ENCODE assay signal across 20 cellular contexts in the genomic region with DNA sequence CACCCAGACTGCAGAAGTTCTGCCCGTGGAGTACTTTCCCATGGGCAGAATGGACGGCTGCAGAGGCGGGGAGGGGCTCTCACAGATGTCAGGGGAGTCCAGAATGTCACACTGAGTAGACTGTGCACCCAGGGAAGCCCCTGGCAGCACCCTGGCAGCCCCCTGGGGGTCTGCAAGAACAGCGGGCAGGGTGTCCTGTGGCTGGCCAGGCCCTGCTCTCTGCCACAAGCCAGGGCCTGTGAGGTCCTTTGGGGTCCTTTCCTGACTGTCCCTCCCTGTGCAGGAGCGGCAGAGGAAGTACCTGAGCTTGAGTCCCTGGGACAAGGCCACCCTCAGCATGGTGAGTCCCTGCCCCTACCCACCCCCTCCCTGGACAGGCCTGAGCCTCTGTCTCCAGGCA. TPM values are rescaled to one million over a fixed set of nuclear protein-coding genes. Genes with fewer than 3 reads are reported as not detected.
DNase-seq lines count a peak whose midpoint lies in the region; ATAC-seq and TF ChIP-seq lines count a peak whose summit lies in the region.
"Had no signal": no experiment of that assay in that cellular context is flagged by ENCODE, and none has a peak within 500 bp of the region (broad histone marks: within the 10 kb centered on the region; RNA-seq: fewer than 3 reads in every experiment).

No MANE protein-coding gene starts in this region.

- H4K91ac ChIP-seq in neuronal stem cell (ENCODE audit: low read depth, low read length, poor library complexity): no peak overlapping the region

- peaks cover 13% of the 10 kb centered on the region for H3K27me3 Mint-ChIP-seq in activated CD4-positive, alpha-beta T cell treated with anti-CD3 and anti-CD28 coated beads, Interleukin-2, amount 10 ng/mL, durations not matched to agents 24 days and 14 days
- H3K27me3 Mint-ChIP-seq: B cell had no signal

- H2BK15ac ChIP-seq in neuronal stem cell (ENCODE audit: low read length): peak overlapping the region; percentile 75

- no peaks in the 10 kb centered on the region for H3K9me3 Mint-ChIP-seq in activated CD4-positive, alpha-beta T cell treated with anti-CD3 and anti-CD28 coated beads, Interleukin-2, amount 10 ng/mL, durations not matched to agents 24 days and 14 days
- H3K9me3 Mint-ChIP-seq: CD8-positive, alpha-beta T cell; GM23338; H9 had no signal

- H3K9me2 ChIP-seq in Karpas-422 (replicated peaks; ENCODE audit: insufficient read depth, low read length) (no peaks in the 10 kb centered on the region), OCI-LY7 (ENCODE audit: insufficient read depth, low read length) (no peaks in the 10 kb centered on the region)

- CTCF ChIA-PET in OCI-LY7 (lab: Charles Lee; ENCODE audit: unreplicated experiment): interaction anchor here (0.5 kb wide), 1 partner anchor 18 kb away, joined by 3 read pairs; no protein-coding TSS in a partner anchor
- CTCF ChIA-PET in GM10248 (lab: Yijun Ruan, JAX): interaction anchor here (0.9 to 9.1 kb wide), 7 partner anchors 12 to 746 kb away, joined by 3 to 107 read pairs (median 6); a partner anchor contains a TSS

- H3K9me3 ChIP-seq in Karpas-422 (ENCODE audit: low read length) (no peaks in the 10 kb centered on the region), OCI-LY7 (ENCODE audit: low read length) (no peaks in the 10 kb centered on the region), neuronal stem cell (replicated peaks in 1 of 2; ENCODE audit: control insufficient read depth in 2 of 2, insufficient read depth in 1 of 2, low read depth in 1 of 2, low read length in 2 of 2) (no peaks in the 10 kb centered on the region)
- H3K9me3 ChIP-seq: BLaER1, Caco-2 had no signal

- no peak overlapping the region for H3K4me3 Mint-ChIP-seq in activated CD4-positive, alpha-beta T cell treated with anti-CD3 and anti-CD28 coated beads, Interleukin-2, amount 10 ng/mL, durations not matched to agents 24 days and 14 days
- H3K4me3 Mint-ChIP-seq: CD4-positive, CD25-positive, alpha-beta regulatory T cell; CD8-positive, alpha-beta T cell; GM23338; H9 had no signal

- H3K27ac Mint-ChIP-seq in activated CD4-positive, alpha-beta T cell treated with anti-CD3 and anti-CD28 coated beads, Interleukin-2, amount 10 ng/mL, durations not matched to agents 24 days and 14 days: no peak overlapping the region
- H3K27ac Mint-ChIP-seq: CD4-positive, CD25-positive, alpha-beta regulatory T cell; CD8-positive, alpha-beta T cell; GM23338; H9 had no signal

- no peak for ATAC-seq in HG03097 (IDR thresholded peaks at IDR 0.05; ENCODE audit: low FRiP score, unreplicated experiment)
- ATAC-seq: CD8-positive, alpha-beta T cell had no signal

- peak; percentile 58 for DNase-seq in activated CD4-positive, alpha-beta T cell treated with anti-CD3 and anti-CD28 coated beads, Interleukin-2, amount 10 ng/mL, durations not matched to agents 24 days and 14 days
- no peak for DNase-seq in activated CD4-positive, alpha-beta T cell treated with anti-CD3 and anti-CD28 coated beads for 1 hour
- DNase-seq in Karpas-422: peak; percentile 49
- DNase-seq in OCI-LY7 (ENCODE audit: low spot score): no peak
- no peak for DNase-seq in neuronal stem cell (ENCODE audit: low spot score)
- no peak for DNase-seq in GM10248 (ENCODE audit: extremely low spot score)
- no peak for DNase-seq in medulla oblongata (ENCODE audit: extremely low spot score)
- DNase-seq: Caco-2; CD4-positive, CD25-positive, alpha-beta regulatory T cell; DMS153; DND-41; H9 had no signal

- H3K4me3 ChIP-seq in Karpas-422 (ENCODE audit: low read length) (peak overlapping the region; percentile 73; the same call in 1 of the 2 replicates), OCI-LY7 (ENCODE audit: low read depth, low read length, poor library complexity, severe bottlenecking) (peak overlapping the region; percentile 50), neuronal stem cell (ENCODE audit: low read length in 2 of 2) (no peak overlapping the region)
- H3K4me3 ChIP-seq: GM12878, GM23338 had no signal

- H3K4me1 ChIP-seq in Karpas-422 (ENCODE audit: low read length): peaks cover 59% of the 10 kb centered on the region
- peaks cover 57% of the 10 kb centered on the region for H3K4me1 ChIP-seq in OCI-LY7 (ENCODE audit: insufficient read depth, low read length, poor library complexity, severe bottlenecking)
- peaks cover 12 to 19% of the 10 kb centered on the region in 2 donors for H3K4me1 ChIP-seq in neuronal stem cell (ENCODE audit: control insufficient read depth in 2 of 2, insufficient read depth in 1 of 2, low read depth in 1 of 2, low read length in 2 of 2)
- H3K4me1 ChIP-seq: Caco-2 had no signal

- no peak for TF ChIP-seq CTCF in OCI-LY7 (conservative IDR thresholded peaks at IDR 0.05; ENCODE audit: low read length)
- no peak for TF ChIP-seq CTCF in GM10248 (IDR thresholded peaks at IDR 0.05; ENCODE audit: control extremely low read depth, extremely low read depth, low read depth, missing control alignments)

- H3K36me3 ChIP-seq in Karpas-422 (ENCODE audit: insufficient read depth, low read length) (no peaks in the 10 kb centered on the region), OCI-LY7 (ENCODE audit: insufficient read depth, low read length) (no peaks in the 10 kb centered on the region), neuronal stem cell (replicated peaks in 1 of 2; ENCODE audit: control insufficient read depth in 2 of 2, insufficient read depth in 2 of 2, low read length in 2 of 2) (no peaks in the 10 kb centered on the region)

- H4K20me1 ChIP-seq in Karpas-422 (ENCODE audit: insufficient read depth, low read depth, low read length): no peaks in the 10 kb centered on the region
- H4K20me1 ChIP-seq in OCI-LY7 (ENCODE audit: insufficient read depth, low read length): no peaks in the 10 kb centered on the region

- H2BK5ac ChIP-seq in neuronal stem cell (ENCODE audit: low read length): peak overlapping the region; percentile 93

- peak overlapping the region; percentile 70 for H2AK5ac ChIP-seq in neuronal stem cell (ENCODE audit: low read depth, low read length)

- no peak overlapping the region for H4K8ac ChIP-seq in neuronal stem cell (ENCODE audit: low read depth, low read length)

- H3K4ac ChIP-seq in neuronal stem cell (ENCODE audit: low read length): no peak overlapping the region

- peaks cover 4% of the 10 kb centered on the region for H3K79me1 ChIP-seq in neuronal stem cell (ENCODE audit: low read depth, low read length)

- H3K23ac ChIP-seq in neuronal stem cell (ENCODE audit: low read depth, low read length, poor library complexity): no peak overlapping the region

- H3K14ac ChIP-seq in neuronal stem cell (ENCODE audit: low read length): no peak overlapping the region

- peaks cover 14% of the 10 kb centered on the region for H3K4me1 Mint-ChIP-seq in activated CD4-positive, alpha-beta T cell treated with anti-CD3 and anti-CD28 coated beads, Interleukin-2, amount 10 ng/mL, durations not matched to agents 24 days and 14 days

- H2BK120ac ChIP-seq in neuronal stem cell (ENCODE audit: low read depth, low read length): no peak overlapping the region

- H3K9ac ChIP-seq in Karpas-422 (ENCODE audit: low read length): peak overlapping the region; percentile 85
- H3K9ac ChIP-seq in neuronal stem cell (ENCODE audit: low read depth, low read length, poor library complexity): peak overlapping the region; percentile 4

- POLR2A ChIA-PET in OCI-LY7 (lab: Charles Lee): no interaction called here
- POLR2A ChIA-PET in GM10248 (lab: Yijun Ruan, JAX): no interaction called here

- no peaks in the 10 kb centered on the region for H3K27me3 ChIP-seq in Karpas-422 (ENCODE audit: low read length)
- no peaks in the 10 kb centered on the region for H3K27me3 ChIP-seq in neuronal stem cell (ENCODE audit: control insufficient read depth in 3 of 3, insufficient read depth in 3 of 3, low read depth in 1 of 3, low read length in 3 of 3)
- H3K27me3 ChIP-seq: BLaER1 had no signal

- intact Hi-C loops in activated CD4-positive, alpha-beta T cell treated with anti-CD3 and anti-CD28 coated beads, Interleukin-2, amount 10 ng/mL, durations not matched to agents 24 days and 14 days (cut with micrococcal nuclease): loop anchor here (10.0 kb wide), 2 partner anchors 184 to 466 kb away; a partner anchor contains a TSS
- intact Hi-C loops in OCI-LY7 (cut with micrococcal nuclease; ENCODE audit: unreplicated experiment): no loop called here

- no TSS peak for BruUV-seq in OCI-LY7 (replicated peaks; lab: Mats Ljungman, UMichigan)

- H3K4me2 ChIP-seq in Karpas-422 (ENCODE audit: low read depth, low read length, poor library complexity, severe bottlenecking): peak overlapping the region; percentile 85
- peak overlapping the region; percentile 90 for H3K4me2 ChIP-seq in OCI-LY7 (ENCODE audit: low read length)
- H3K4me2 ChIP-seq in neuronal stem cell (ENCODE audit: insufficient read depth, low read length, poor library complexity, severe bottlenecking): no peak overlapping the region

- no CpG with 5 or more reads among the region's 5 CpGs for WGBS in neuronal stem cell (ENCODE audit: extremely low coverage in 2 of 2, insufficient read length in 2 of 2, insufficient replicate concordance in 1 of 2), 2 donors

- H3K36me3 Mint-ChIP-seq in activated CD4-positive, alpha-beta T cell treated with anti-CD3 and anti-CD28 coated beads, Interleukin-2, amount 10 ng/mL, durations not matched to agents 24 days and 14 days (ENCODE audit: low read depth): no peaks in the 10 kb centered on the region
- H3K36me3 Mint-ChIP-seq: CD4-positive, CD25-positive, alpha-beta regulatory T cell; CD8-positive, alpha-beta T cell had no signal

- peak overlapping the region; percentile 73 for H2BK12ac ChIP-seq in neuronal stem cell (ENCODE audit: low read length)

- H3K18ac ChIP-seq in neuronal stem cell (ENCODE audit: low read length): peak overlapping the region; percentile 8

- H3K79me2 ChIP-seq in Karpas-422 (ENCODE audit: low read length) (no peaks in the 10 kb centered on the region; the same call in 1 of the 2 replicates), OCI-LY7 (ENCODE audit: insufficient read depth, low read depth, low read length) (no peaks in the 10 kb centered on the region)

- no peak overlapping the region for H2AFZ ChIP-seq in Karpas-422 (ENCODE audit: low read length)
- no peak overlapping the region for H2AFZ ChIP-seq in OCI-LY7 (ENCODE audit: low read length)
- H2AFZ ChIP-seq in neuronal stem cell (ENCODE audit: low read length): no peak overlapping the region
- H2AFZ ChIP-seq: GM23338 had no signal

- H3K27ac ChIP-seq in Karpas-422 (ENCODE audit: low read length) (peak overlapping the region; percentile 90), OCI-LY7 (ENCODE audit: low read depth, low read length, poor library complexity, severe bottlenecking) (peak overlapping the region; percentile 87), neuronal stem cell (replicated peaks; ENCODE audit: low read length) (no peak overlapping the region)
- H3K27ac ChIP-seq: 22Rv1, C4-2B had no signal

RNA-seq across cellular contexts. Expression of a gene that starts 6.1 kb away (rescaled TPM):
- 2.9 and 3.1 TPM in 2 replicates for total RNA-seq in activated CD4-positive, alpha-beta T cell treated with anti-CD3 and anti-CD28 coated beads, Interleukin-2, amount 10 ng/mL, durations not matched to agents 24 days and 14 days
- total RNA-seq in Karpas-422 (2014; rRNA removed; shearing (Covaris generic); ENCODE audit: low replicate concordance): 22.4 and 39.2 TPM in 2 replicates
- total RNA-seq in OCI-LY7 (2014; rRNA removed; shearing (Covaris generic)): 27.3 and 42.0 TPM in 2 replicates
- total RNA-seq in OCI-LY7 (2022): 109 and 131 TPM in 2 replicates
- 9.5 TPM for polyA plus RNA-seq in neuronal stem cell (2013, experiment 1 of 2)
- polyA plus RNA-seq in neuronal stem cell (2013, experiment 2 of 2): 9.6 TPM

Comparison
In these comparisons a context has a peak if more than half of its experiments do, and no peak if none do; other contexts are left out.
1. DNase-seq: peak in activated CD4-positive, alpha-beta T cell treated with anti-CD3 and anti-CD28 coated beads, Interleukin-2, amount 10 ng/mL, durations not matched to agents 24 days and 14 days (single experiment) and Karpas-422 (single experiment); none in activated CD4-positive, alpha-beta T cell treated with anti-CD3 and anti-CD28 coated beads for 1 hour (single experiment), OCI-LY7 (single experiment), neuronal stem cell (single experiment), GM10248 (single experiment) and medulla oblongata (single experiment).
2. H3K4me3 ChIP-seq: peak in Karpas-422 (single experiment) and OCI-LY7 (single experiment); none in neuronal stem cell (0 of 2).